21 cellular contexts compared by ENCODE assay signal in genomic region chr20:1280421-1281102, GRCh38. TPM values are rescaled to one million over a fixed set of nuclear protein-coding genes. Genes with fewer than 3 reads are reported as not detected.
DNase-seq lines count a peak whose midpoint lies in the region; ATAC-seq, FAIRE-seq and TF ChIP-seq lines count a peak whose summit lies in the region.
"Had no signal": no experiment of that assay in that cellular context is flagged by ENCODE, and none has a peak within 500 bp of the region (broad histone marks: within the 10 kb centered on the region; RNA-seq: fewer than 3 reads in every experiment).

No MANE protein-coding gene starts in this region.

- H3K4me1 ChIP-seq in RWPE2 (ENCODE audit: insufficient read depth, poor library complexity, severe bottlenecking) = no peaks in the 10 kb centered on the region
- H3K4me1 ChIP-seq: BLaER1 treated with 17β-estradiol and CSF1 and Interleukin-3, amounts not matched to agents 10 nM and 100 nM had no signal

- no peak overlapping the region for H3K27ac ChIP-seq in RWPE2 (ENCODE audit: poor library complexity, severe bottlenecking)
- H3K27ac ChIP-seq in temporal lobe (ENCODE audit: low read depth, low read length) = peak overlapping the region; percentile 13
- H3K27ac ChIP-seq: BLaER1 treated with 17β-estradiol and CSF1 and Interleukin-3, amounts not matched to agents 10 nM and 100 nM had no signal

- no peak for TF ChIP-seq CTCF in RWPE2 (IDR thresholded peaks at IDR 0.05; ENCODE audit: poor library complexity, severe bottlenecking)

- DNase-seq in activated CD8-positive, alpha-beta memory T cell treated with anti-CD3 and anti-CD28 coated beads for 24 hours = peak; percentile 41
- DNase-seq in activated CD8-positive, alpha-beta memory T cell treated with anti-CD3 and anti-CD28 coated beads, Interleukin-2, amount 50 U/mL, for 4 hours = no peak
- DNase-seq in RWPE2 (ENCODE audit: low spot score) = no peak
- no peak for DNase-seq in left ventricle myocardium superior
- DNase-seq in NCI-H510A treated with DMSO at 0.1 percent for 48 hours (lab: John Stamatoyannopoulos, UW) = no peak
- DNase-seq in erythroblast (lab: John Stamatoyannopoulos, UW) = no peak
- no peak for DNase-seq in HTR-8/SVneo (ENCODE audit: insufficient read length, low spot score)
- DNase-seq: 8988T; amniotic stem cell; DMS153; KBM-7; left cardiac atrium; NCI-H1048; NCI-H69; nucleus accumbens; stimulated activated CD4-positive, alpha-beta T cell treated with anti-CD3 and anti-CD28 coated beads, Interleukin-4, amount 100 ng/mL, for 4 hours had no signal

- no peak overlapping the region for H3K4me3 ChIP-seq in RWPE2 (ENCODE audit: severe bottlenecking)
- H3K4me3 ChIP-seq: BLaER1 treated with 17β-estradiol and CSF1 and Interleukin-3, amounts not matched to agents 10 nM and 100 nM; GM23338 had no signal

- no peak for TF ChIP-seq POLR2A in erythroblast (IDR thresholded peaks at IDR 0.05; ENCODE audit: low read length)

- no peak for FAIRE-seq in HTR-8/SVneo (lab: Jason Lieb, UNC)

- no peaks in the 10 kb centered on the region for H3K9me3 ChIP-seq in RWPE2 (ENCODE audit: severe bottlenecking)
- H3K9me3 ChIP-seq: BLaER1 treated with 17β-estradiol and CSF1 and Interleukin-3, amounts not matched to agents 10 nM and 100 nM had no signal

- no peaks in the 10 kb centered on the region for H3K27me3 ChIP-seq in RWPE2 (ENCODE audit: insufficient read depth, poor library complexity, severe bottlenecking)
- H3K27me3 ChIP-seq: BLaER1 treated with 17β-estradiol and CSF1 and Interleukin-3, amounts not matched to agents 10 nM and 100 nM had no signal

- 0 out of 3 replicates have a peak, but pooled peaks have one; percentile 31 for ATAC-seq in RWPE2 (ENCODE audit: low read depth)
- peak; percentile 64 for ATAC-seq in left ventricle myocardium superior
- ATAC-seq: GM23338 had no signal

- intact Hi-C loops in left ventricle myocardium superior (cut with micrococcal nuclease) = no loop called here

- H3K36me3 ChIP-seq in RWPE2 (ENCODE audit: low read depth) = no peaks in the 10 kb centered on the region
- H3K36me3 ChIP-seq: BLaER1 treated with 17β-estradiol and CSF1 and Interleukin-3, amounts not matched to agents 10 nM and 100 nM had no signal

RNA-seq across cellular contexts. Expression of gene SNPH, which starts 14.5 kb away (rescaled TPM):
- total RNA-seq in left ventricle myocardium superior (7.8 TPM), temporal lobe (13.5 TPM)

RNA-seq across cellular contexts. Expression of gene SDCBP2, which starts 48.4 kb away (rescaled TPM):
- total RNA-seq in left ventricle myocardium superior (1.5 TPM), temporal lobe (2.7 TPM)

RNA-seq across cellular contexts. Expression of gene RAD21L1, which starts 54.7 kb away (rescaled TPM):
- total RNA-seq in left ventricle myocardium superior = not detected
- under 0.01 TPM for total RNA-seq in temporal lobe
- total RNA-seq: activated T-helper 1 cell treated with anti-CD3 and anti-CD28 coated beads, Interleukin-12 subunit alpha, Interleukin-12 subunit beta, Interleukin-2, Interleukin-4 antibody, amounts not matched to agents 30 ng/mL and 10 ng/mL and 1 ng/mL, durations not matched to agents 14 hours and 24 hours and 36 hours; fibroblast of villous mesenchyme; left cardiac atrium had no signal
